ENCODE assay signal across 1 cellular context in the genomic region with DNA sequence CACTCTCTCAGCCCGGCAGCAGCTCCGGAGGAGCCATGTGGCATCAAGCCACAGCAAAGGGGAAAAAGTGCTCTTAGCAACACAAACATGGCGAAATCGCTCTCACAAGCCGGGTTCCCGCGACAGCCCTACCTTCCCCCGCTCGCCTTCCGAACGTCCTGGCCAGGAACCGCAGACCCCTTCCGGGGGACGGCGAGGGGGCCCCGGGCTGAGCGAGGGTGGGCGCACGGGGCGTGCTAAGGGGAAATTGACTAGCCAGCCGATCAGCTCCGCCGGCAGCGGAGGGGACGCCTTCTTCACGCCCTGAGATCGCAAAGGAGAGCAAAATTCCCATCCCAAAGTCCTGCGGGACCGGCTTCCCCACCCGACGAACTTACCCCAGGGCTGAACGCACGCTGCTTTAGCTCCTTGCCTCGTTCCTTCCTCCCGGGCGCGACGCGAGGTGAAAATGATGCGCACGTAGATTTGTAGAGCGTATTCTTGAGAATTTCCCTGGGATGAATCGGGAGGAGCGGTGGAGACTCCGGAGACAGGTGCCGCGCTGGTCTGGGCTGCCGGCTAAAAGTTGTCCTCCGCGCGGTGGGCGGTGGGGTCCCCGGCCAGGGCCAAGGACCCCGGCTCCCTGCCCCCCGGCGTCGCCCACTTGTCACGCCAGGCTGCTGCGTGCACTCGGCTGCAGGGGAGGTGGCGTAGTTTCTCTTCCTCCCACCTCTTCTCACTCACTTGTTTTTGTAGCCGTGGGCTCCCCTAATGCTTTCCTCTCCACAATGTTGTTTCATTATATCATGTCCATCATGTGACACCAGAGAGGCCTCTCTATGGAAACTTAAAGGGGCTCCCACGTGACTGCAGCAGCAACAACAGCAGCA.
TF ChIP-seq lines count a peak whose summit lies in the region.

No MANE protein-coding gene starts in this region.

TF ChIP-seq in GM12878, 131 proteins besides CTCF, POLR2A, EP300 and RAD21 (continued from another document and continues in another):
- TF ChIP-seq CREB1 (IDR thresholded peaks at IDR 0.05; ENCODE audit: low read depth) (peak; percentile 75), STAT3 (IDR thresholded peaks at IDR 0.05; ENCODE audit: low read depth, low read length) (no peak), JUND (IDR thresholded peaks at IDR 0.05; ENCODE audit: low read depth, low read length) (0 out of 2 replicates have a peak, but pooled peaks have one; percentile 23), JUNB (IDR thresholded peaks at IDR 0.05) (no peak), ETV6 (conservative IDR thresholded peaks at IDR 0.05 in 1 of 2, IDR thresholded peaks at IDR 0.05 in 1 of 2; ENCODE audit: borderline replicate concordance in 1 of 2, low read depth in 1 of 2) (no peak; a peak in 1 of 4 replicates), CEBPB (IDR thresholded peaks at IDR 0.05; ENCODE audit: borderline replicate concordance in 1 of 2, low read depth in 2 of 2, low read length in 2 of 2) (no peak), MEF2A (IDR thresholded peaks at IDR 0.05; ENCODE audit: insufficient read depth, low read depth, low read length) (0 out of 2 replicates have a peak, but pooled peaks have one; percentile 57), SIN3A (IDR thresholded peaks at IDR 0.05; ENCODE audit: low read depth, low read length) (peak; percentile 94), CHD2 (IDR thresholded peaks at IDR 0.05; ENCODE audit: borderline replicate concordance, low read depth, low read length) (peak; percentile 73), FOXK2 (IDR thresholded peaks at IDR 0.05) (peak; percentile 88), WRNIP1 (IDR thresholded peaks at IDR 0.05; ENCODE audit: borderline replicate concordance, low read depth, low read length) (0 out of 2 replicates have a peak, but pooled peaks have one; percentile 12), IKZF1 (conservative IDR thresholded peaks at IDR 0.05) (peak; percentile 93), RELA (IDR thresholded peaks at IDR 0.05; ENCODE audit: borderline replicate concordance, partially characterized antibody) (peak; percentile 68), EED (IDR thresholded peaks at IDR 0.05; ENCODE audit: low read depth) (peak; percentile 33; the same call in 1 of the 2 replicates), ZNF274 (IDR thresholded peaks at IDR 0.05; ENCODE audit: insufficient read depth, insufficient read length) (no peak), ASH2L (IDR thresholded peaks at IDR 0.05; ENCODE audit: borderline replicate concordance, low read depth) (no peak), BCL11A (IDR thresholded peaks at IDR 0.05; ENCODE audit: low read depth, low read length) (peak; percentile 54; the same call in 1 of the 2 replicates), TAF1 (IDR thresholded peaks at IDR 0.05; ENCODE audit: borderline replicate concordance, low read depth, low read length) (no peak), CBX3 (IDR thresholded peaks at IDR 0.05; ENCODE audit: borderline replicate concordance, low read depth) (no peak), SP1 (IDR thresholded peaks at IDR 0.05; ENCODE audit: low read depth, low read length) (no peak), ESRRA (IDR thresholded peaks at IDR 0.05; ENCODE audit: low read length) (peak; percentile 24; the same call in 1 of the 2 replicates), MEF2B (IDR thresholded peaks at IDR 0.05; ENCODE audit: partially characterized antibody, poor library complexity, severe bottlenecking) (peak; percentile 53), ZZZ3 (IDR thresholded peaks at IDR 0.05; ENCODE audit: control insufficient read depth, insufficient read length, low read depth) (no peak), TARDBP (IDR thresholded peaks at IDR 0.05; ENCODE audit: borderline replicate concordance) (no peak), NBN (IDR thresholded peaks at IDR 0.05) (peak; percentile 59; the same call in 1 of the 2 replicates), IKZF2 (IDR thresholded peaks at IDR 0.05) (peak; percentile 60 to 72), ZNF207 (IDR thresholded peaks at IDR 0.05; ENCODE audit: borderline replicate concordance) (0 out of 2 replicates have a peak, but pooled peaks have one; percentile 24), RBBP5 (conservative IDR thresholded peaks at IDR 0.05) (no peak), HDGF (IDR thresholded peaks at IDR 0.05) (no peak), ZNF217 (IDR thresholded peaks at IDR 0.05) (no peak), ZNF24 (IDR thresholded peaks at IDR 0.05) (peak; percentile 94), RAD51 (IDR thresholded peaks at IDR 0.05) (peak; percentile 99), PAX8 (IDR thresholded peaks at IDR 0.05) (no peak), YBX1 (IDR thresholded peaks at IDR 0.05) (no peak), TCF12 (IDR thresholded peaks at IDR 0.05; ENCODE audit: low read depth, low read length) (peak; percentile 86), KDM1A (IDR thresholded peaks at IDR 0.05; ENCODE audit: borderline replicate concordance) (no peak), CREM (IDR thresholded peaks at IDR 0.05; ENCODE audit: low read depth) (peak; percentile 81), KLF5 (IDR thresholded peaks at IDR 0.05; ENCODE audit: partially characterized antibody) (peak; percentile 72), NFYA (IDR thresholded peaks at IDR 0.05; ENCODE audit: borderline replicate concordance, low read depth, low read length) (no peak), POLR2AphosphoS5 (IDR thresholded peaks at IDR 0.05; ENCODE audit: low read length) (peak; percentile 89), ZNF384 (IDR thresholded peaks at IDR 0.05; ENCODE audit: borderline replicate concordance, low read depth, low read length) (peak; percentile 46; the same call in 1 of the 2 replicates), SIX5 (IDR thresholded peaks at IDR 0.05; ENCODE audit: low read depth, low read length, severe bottlenecking) (no peak)
- TF ChIP-seq, protein P1, sequence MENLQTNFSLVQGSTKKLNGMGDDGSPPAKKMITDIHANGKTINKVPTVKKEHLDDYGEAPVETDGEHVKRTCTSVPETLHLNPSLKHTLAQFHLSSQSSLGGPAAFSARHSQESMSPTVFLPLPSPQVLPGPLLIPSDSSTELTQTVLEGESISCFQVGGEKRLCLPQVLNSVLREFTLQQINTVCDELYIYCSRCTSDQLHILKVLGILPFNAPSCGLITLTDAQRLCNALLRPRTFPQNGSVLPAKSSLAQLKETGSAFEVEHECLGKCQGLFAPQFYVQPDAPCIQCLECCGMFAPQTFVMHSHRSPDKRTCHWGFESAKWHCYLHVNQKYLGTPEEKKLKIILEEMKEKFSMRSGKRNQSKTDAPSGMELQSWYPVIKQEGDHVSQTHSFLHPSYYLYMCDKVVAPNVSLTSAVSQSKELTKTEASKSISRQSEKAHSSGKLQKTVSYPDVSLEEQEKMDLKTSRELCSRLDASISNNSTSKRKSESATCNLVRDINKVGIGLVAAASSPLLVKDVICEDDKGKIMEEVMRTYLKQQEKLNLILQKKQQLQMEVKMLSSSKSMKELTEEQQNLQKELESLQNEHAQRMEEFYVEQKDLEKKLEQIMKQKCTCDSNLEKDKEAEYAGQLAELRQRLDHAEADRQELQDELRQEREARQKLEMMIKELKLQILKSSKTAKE (IDR thresholded peaks at IDR 0.05; ENCODE audit: low read depth, poor library complexity, severe bottlenecking): no peak
- TF ChIP-seq, protein P2, sequence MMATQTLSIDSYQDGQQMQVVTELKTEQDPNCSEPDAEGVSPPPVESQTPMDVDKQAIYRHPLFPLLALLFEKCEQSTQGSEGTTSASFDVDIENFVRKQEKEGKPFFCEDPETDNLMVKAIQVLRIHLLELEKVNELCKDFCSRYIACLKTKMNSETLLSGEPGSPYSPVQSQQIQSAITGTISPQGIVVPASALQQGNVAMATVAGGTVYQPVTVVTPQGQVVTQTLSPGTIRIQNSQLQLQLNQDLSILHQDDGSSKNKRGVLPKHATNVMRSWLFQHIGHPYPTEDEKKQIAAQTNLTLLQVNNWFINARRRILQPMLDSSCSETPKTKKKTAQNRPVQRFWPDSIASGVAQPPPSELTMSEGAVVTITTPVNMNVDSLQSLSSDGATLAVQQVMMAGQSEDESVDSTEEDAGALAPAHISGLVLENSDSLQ (IDR thresholded peaks at IDR 0.05): peak; percentile 82
- TF ChIP-seq, protein P3, sequence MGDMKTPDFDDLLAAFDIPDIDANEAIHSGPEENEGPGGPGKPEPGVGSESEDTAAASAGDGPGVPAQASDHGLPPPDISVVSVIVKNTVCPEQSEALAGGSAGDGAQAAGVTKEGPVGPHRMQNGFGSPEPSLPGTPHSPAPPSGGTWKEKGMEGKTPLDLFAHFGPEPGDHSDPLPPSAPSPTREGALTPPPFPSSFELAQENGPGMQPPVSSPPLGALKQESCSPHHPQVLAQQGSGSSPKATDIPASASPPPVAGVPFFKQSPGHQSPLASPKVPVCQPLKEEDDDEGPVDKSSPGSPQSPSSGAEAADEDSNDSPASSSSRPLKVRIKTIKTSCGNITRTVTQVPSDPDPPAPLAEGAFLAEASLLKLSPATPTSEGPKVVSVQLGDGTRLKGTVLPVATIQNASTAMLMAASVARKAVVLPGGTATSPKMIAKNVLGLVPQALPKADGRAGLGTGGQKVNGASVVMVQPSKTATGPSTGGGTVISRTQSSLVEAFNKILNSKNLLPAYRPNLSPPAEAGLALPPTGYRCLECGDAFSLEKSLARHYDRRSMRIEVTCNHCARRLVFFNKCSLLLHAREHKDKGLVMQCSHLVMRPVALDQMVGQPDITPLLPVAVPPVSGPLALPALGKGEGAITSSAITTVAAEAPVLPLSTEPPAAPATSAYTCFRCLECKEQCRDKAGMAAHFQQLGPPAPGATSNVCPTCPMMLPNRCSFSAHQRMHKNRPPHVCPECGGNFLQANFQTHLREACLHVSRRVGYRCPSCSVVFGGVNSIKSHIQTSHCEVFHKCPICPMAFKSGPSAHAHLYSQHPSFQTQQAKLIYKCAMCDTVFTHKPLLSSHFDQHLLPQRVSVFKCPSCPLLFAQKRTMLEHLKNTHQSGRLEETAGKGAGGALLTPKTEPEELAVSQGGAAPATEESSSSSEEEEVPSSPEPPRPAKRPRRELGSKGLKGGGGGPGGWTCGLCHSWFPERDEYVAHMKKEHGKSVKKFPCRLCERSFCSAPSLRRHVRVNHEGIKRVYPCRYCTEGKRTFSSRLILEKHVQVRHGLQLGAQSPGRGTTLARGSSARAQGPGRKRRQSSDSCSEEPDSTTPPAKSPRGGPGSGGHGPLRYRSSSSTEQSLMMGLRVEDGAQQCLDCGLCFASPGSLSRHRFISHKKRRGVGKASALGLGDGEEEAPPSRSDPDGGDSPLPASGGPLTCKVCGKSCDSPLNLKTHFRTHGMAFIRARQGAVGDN (IDR thresholded peaks at IDR 0.05): peak; percentile 78
- TF ChIP-seq, protein P4, sequence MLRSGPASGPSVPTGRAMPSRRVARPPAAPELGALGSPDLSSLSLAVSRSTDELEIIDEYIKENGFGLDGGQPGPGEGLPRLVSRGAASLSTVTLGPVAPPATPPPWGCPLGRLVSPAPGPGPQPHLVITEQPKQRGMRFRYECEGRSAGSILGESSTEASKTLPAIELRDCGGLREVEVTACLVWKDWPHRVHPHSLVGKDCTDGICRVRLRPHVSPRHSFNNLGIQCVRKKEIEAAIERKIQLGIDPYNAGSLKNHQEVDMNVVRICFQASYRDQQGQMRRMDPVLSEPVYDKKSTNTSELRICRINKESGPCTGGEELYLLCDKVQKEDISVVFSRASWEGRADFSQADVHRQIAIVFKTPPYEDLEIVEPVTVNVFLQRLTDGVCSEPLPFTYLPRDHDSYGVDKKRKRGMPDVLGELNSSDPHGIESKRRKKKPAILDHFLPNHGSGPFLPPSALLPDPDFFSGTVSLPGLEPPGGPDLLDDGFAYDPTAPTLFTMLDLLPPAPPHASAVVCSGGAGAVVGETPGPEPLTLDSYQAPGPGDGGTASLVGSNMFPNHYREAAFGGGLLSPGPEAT (IDR thresholded peaks at IDR 0.05; ENCODE audit: low read depth): peak; percentile 33; the same call in 1 of the 2 replicates
- TF ChIP-seq, protein P5, sequence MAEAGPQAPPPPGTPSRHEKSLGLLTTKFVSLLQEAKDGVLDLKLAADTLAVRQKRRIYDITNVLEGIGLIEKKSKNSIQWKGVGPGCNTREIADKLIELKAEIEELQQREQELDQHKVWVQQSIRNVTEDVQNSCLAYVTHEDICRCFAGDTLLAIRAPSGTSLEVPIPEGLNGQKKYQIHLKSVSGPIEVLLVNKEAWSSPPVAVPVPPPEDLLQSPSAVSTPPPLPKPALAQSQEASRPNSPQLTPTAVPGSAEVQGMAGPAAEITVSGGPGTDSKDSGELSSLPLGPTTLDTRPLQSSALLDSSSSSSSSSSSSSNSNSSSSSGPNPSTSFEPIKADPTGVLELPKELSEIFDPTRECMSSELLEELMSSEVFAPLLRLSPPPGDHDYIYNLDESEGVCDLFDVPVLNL (IDR thresholded peaks at IDR 0.05; ENCODE audit: low read depth, low read length): no peak
- TF ChIP-seq, protein P6, sequence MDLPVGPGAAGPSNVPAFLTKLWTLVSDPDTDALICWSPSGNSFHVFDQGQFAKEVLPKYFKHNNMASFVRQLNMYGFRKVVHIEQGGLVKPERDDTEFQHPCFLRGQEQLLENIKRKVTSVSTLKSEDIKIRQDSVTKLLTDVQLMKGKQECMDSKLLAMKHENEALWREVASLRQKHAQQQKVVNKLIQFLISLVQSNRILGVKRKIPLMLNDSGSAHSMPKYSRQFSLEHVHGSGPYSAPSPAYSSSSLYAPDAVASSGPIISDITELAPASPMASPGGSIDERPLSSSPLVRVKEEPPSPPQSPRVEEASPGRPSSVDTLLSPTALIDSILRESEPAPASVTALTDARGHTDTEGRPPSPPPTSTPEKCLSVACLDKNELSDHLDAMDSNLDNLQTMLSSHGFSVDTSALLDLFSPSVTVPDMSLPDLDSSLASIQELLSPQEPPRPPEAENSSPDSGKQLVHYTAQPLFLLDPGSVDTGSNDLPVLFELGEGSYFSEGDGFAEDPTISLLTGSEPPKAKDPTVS (IDR thresholded peaks at IDR 0.05; ENCODE audit: low read depth, low read length): no peak
- TF ChIP-seq, protein P7, sequence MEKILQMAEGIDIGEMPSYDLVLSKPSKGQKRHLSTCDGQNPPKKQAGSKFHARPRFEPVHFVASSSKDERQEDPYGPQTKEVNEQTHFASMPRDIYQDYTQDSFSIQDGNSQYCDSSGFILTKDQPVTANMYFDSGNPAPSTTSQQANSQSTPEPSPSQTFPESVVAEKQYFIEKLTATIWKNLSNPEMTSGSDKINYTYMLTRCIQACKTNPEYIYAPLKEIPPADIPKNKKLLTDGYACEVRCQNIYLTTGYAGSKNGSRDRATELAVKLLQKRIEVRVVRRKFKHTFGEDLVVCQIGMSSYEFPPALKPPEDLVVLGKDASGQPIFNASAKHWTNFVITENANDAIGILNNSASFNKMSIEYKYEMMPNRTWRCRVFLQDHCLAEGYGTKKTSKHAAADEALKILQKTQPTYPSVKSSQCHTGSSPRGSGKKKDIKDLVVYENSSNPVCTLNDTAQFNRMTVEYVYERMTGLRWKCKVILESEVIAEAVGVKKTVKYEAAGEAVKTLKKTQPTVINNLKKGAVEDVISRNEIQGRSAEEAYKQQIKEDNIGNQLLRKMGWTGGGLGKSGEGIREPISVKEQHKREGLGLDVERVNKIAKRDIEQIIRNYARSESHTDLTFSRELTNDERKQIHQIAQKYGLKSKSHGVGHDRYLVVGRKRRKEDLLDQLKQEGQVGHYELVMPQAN (conservative IDR thresholded peaks at IDR 0.05): peak; percentile 92
